In the genomic region with DNA sequence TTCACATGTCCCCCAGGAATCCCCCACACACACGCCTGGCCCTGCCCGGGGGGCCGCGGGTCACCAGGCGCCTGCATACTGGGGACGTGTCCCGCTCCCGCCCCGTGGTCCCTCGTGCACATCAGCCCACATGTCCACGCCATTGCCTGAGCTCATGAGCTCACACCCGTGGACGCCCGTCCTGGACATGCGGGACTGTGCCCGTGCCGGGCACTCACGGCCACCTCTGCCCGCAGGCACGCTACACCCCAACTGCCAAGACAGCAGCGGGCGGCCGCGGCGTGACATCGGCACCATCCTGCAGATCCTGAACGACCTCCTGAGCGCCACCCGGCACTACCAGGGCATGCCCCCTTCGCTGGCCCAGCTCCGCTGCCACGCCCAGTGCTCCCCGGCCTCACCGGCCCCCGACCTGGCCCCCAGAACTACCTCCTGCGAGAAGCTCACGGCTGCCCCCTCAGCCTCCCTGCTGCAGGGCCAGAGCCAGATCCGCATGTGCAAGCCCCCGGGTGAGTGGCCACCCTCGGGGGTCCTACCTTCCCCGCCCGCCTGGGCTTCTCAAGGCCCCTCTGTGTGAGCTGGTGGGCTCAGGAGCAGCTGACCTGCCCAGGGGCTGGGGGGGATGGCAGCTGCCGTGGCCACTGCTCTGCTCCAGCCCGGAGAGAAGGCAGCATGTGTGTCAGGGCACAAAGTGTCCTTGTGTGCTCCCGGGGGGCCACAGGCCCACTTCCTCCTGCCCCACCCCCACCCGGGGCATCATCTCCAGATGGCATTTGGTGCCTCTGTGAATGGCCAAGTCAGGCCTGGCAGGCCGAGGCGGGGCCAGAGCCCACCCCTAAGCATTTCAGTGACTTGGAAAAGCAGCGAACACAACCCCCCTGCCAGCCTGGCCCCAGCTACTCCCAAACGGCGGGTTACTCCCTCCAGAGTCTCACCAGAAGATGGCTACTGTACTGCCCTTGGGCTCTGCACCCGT, we compare ENCODE assay signal across 1 cellular context.
TF ChIP-seq lines count a peak whose summit lies in the region.

No MANE protein-coding gene starts in this region.

TF ChIP-seq in HCT116, 20 proteins besides CTCF, POLR2A, EP300 and RAD21 (continued from another document):
- TF ChIP-seq, protein P1, sequence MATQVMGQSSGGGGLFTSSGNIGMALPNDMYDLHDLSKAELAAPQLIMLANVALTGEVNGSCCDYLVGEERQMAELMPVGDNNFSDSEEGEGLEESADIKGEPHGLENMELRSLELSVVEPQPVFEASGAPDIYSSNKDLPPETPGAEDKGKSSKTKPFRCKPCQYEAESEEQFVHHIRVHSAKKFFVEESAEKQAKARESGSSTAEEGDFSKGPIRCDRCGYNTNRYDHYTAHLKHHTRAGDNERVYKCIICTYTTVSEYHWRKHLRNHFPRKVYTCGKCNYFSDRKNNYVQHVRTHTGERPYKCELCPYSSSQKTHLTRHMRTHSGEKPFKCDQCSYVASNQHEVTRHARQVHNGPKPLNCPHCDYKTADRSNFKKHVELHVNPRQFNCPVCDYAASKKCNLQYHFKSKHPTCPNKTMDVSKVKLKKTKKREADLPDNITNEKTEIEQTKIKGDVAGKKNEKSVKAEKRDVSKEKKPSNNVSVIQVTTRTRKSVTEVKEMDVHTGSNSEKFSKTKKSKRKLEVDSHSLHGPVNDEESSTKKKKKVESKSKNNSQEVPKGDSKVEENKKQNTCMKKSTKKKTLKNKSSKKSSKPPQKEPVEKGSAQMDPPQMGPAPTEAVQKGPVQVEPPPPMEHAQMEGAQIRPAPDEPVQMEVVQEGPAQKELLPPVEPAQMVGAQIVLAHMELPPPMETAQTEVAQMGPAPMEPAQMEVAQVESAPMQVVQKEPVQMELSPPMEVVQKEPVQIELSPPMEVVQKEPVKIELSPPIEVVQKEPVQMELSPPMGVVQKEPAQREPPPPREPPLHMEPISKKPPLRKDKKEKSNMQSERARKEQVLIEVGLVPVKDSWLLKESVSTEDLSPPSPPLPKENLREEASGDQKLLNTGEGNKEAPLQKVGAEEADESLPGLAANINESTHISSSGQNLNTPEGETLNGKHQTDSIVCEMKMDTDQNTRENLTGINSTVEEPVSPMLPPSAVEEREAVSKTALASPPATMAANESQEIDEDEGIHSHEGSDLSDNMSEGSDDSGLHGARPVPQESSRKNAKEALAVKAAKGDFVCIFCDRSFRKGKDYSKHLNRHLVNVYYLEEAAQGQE (IDR thresholded peaks at IDR 0.05; ENCODE audit: low read depth): no peak
- TF ChIP-seq, protein P2, sequence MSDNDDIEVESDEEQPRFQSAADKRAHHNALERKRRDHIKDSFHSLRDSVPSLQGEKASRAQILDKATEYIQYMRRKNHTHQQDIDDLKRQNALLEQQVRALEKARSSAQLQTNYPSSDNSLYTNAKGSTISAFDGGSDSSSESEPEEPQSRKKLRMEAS (IDR thresholded peaks at IDR 0.05): no peak
- TF ChIP-seq ZFX (IDR thresholded peaks at IDR 0.05) (no peak), EGR1 (IDR thresholded peaks at IDR 0.05; ENCODE audit: low read depth) (no peak), EZH2phosphoT487 (IDR thresholded peaks at IDR 0.05; ENCODE audit: borderline replicate concordance) (no peak), JUND (IDR thresholded peaks at IDR 0.05) (no peak), ELF1 (IDR thresholded peaks at IDR 0.05; ENCODE audit: borderline replicate concordance, low read depth) (no peak)
TF ChIP-seq in HCT116: peak in this region for 0.
